ENCODE assay signal across 1 cellular context in the genomic region with DNA sequence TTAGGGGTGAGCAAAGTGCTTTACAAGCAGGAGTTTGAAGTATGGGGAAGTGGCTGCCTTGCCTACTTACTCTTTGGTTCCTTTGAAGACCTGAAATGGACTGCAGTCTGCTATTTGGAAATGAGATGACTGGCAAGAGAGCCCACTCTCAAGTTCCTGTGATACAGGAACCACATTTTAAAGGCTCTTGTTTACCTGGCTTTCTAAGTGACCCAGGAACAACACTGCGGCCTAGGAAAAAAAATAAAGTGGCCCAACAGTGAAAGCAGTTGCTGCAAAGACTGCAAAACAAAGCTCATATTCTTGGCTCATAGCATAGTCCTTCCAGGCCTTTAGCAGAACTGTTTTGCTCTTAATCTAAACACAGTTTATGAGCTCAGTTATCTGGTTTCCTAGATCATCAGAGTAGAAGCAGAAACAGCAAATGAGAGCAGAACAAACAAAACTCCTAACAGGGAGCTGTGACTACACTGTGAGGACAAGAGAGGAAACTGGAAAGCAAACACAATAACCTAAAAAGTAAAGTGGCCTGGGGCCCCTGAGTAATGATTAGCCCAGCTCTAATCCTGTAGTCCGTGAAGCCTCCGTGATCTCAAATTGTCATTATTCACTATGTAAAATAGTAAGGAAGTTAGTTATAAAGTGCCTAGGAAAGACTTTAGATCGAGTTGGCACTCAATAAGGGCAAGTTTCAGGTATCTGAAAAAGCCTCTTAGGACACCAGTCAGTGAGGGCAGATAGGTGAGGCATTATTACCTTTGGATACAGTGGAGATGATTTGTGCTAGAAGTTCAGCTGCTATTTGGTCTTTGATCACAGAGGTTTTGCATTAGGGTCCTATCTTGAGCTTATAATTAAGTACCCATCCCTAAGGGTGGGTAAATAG.
A peak's percentile ranks its signal among the peaks of the same experiment; 100 is the strongest.
TF ChIP-seq lines count a peak whose summit lies in the region.

No MANE protein-coding gene starts in this region.

TF ChIP-seq in HepG2, 621 proteins besides CTCF, POLR2A, EP300 and RAD21 (continued from another document):
- TF ChIP-seq NRL (CRISPR knock-in tag; IDR thresholded peaks at IDR 0.05; ENCODE audit: borderline replicate concordance) = no peak
- no peak for TF ChIP-seq ZNF709 (CRISPR knock-in tag; IDR thresholded peaks at IDR 0.05)
- TF ChIP-seq ZMYM3 (CRISPR knock-in tag; IDR thresholded peaks at IDR 0.05) = no peak; the same call in 1 of the 2 replicates
- peak; percentile 54; the same call in 1 of the 2 replicates for TF ChIP-seq ZNF292 (CRISPR knock-in tag; IDR thresholded peaks at IDR 0.05; ENCODE audit: borderline replicate concordance, low read depth)
- TF ChIP-seq RORA (CRISPR knock-in tag; IDR thresholded peaks at IDR 0.05) = 0 out of 2 replicates have a peak, but pooled peaks have one; percentile 46
- TF ChIP-seq ZNF251 (CRISPR knock-in tag; IDR thresholded peaks at IDR 0.05) = no peak
- peak; percentile 34; the same call in 1 of the 2 replicates for TF ChIP-seq HDAC2 (CRISPR knock-in tag; IDR thresholded peaks at IDR 0.05)
- TF ChIP-seq, protein P1, sequence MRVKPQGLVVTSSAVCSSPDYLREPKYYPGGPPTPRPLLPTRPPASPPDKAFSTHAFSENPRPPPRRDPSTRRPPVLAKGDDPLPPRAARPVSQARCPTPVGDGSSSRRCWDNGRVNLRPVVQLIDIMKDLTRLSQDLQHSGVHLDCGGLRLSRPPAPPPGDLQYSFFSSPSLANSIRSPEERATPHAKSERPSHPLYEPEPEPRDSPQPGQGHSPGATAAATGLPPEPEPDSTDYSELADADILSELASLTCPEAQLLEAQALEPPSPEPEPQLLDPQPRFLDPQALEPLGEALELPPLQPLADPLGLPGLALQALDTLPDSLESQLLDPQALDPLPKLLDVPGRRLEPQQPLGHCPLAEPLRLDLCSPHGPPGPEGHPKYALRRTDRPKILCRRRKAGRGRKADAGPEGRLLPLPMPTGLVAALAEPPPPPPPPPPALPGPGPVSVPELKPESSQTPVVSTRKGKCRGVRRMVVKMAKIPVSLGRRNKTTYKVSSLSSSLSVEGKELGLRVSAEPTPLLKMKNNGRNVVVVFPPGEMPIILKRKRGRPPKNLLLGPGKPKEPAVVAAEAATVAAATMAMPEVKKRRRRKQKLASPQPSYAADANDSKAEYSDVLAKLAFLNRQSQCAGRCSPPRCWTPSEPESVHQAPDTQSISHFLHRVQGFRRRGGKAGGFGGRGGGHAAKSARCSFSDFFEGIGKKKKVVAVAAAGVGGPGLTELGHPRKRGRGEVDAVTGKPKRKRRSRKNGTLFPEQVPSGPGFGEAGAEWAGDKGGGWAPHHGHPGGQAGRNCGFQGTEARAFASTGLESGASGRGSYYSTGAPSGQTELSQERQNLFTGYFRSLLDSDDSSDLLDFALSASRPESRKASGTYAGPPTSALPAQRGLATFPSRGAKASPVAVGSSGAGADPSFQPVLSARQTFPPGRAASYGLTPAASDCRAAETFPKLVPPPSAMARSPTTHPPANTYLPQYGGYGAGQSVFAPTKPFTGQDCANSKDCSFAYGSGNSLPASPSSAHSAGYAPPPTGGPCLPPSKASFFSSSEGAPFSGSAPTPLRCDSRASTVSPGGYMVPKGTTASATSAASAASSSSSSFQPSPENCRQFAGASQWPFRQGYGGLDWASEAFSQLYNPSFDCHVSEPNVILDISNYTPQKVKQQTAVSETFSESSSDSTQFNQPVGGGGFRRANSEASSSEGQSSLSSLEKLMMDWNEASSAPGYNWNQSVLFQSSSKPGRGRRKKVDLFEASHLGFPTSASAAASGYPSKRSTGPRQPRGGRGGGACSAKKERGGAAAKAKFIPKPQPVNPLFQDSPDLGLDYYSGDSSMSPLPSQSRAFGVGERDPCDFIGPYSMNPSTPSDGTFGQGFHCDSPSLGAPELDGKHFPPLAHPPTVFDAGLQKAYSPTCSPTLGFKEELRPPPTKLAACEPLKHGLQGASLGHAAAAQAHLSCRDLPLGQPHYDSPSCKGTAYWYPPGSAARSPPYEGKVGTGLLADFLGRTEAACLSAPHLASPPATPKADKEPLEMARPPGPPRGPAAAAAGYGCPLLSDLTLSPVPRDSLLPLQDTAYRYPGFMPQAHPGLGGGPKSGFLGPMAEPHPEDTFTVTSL (CRISPR knock-in tag; IDR thresholded peaks at IDR 0.05; ENCODE audit: borderline replicate concordance) = peak; percentile 67; the same call in 1 of the 2 replicates
- TF ChIP-seq ZNF614 (CRISPR knock-in tag; IDR thresholded peaks at IDR 0.05; ENCODE audit: borderline replicate concordance) = peak; percentile 44; the same call in 1 of the 2 replicates
- TF ChIP-seq HMG20A (CRISPR knock-in tag; IDR thresholded peaks at IDR 0.05; ENCODE audit: borderline replicate concordance) = peak; percentile 72; the same call in 1 of the 2 replicates
- peak; percentile 40; the same call in 1 of the 2 replicates for TF ChIP-seq HNF4A (CRISPR knock-in tag; IDR thresholded peaks at IDR 0.05)
- TF ChIP-seq ZNF121 (CRISPR knock-in tag; IDR thresholded peaks at IDR 0.05) = 0 out of 2 replicates have a peak, but pooled peaks have one; percentile 30
- TF ChIP-seq ZFP36L2 (CRISPR knock-in tag; IDR thresholded peaks at IDR 0.05) = no peak
- no peak for TF ChIP-seq KMT2B (CRISPR knock-in tag; IDR thresholded peaks at IDR 0.05)
- TF ChIP-seq FOXO1 (CRISPR knock-in tag; IDR thresholded peaks at IDR 0.05) = peak; percentile 47
- no peak for TF ChIP-seq TOPORS (CRISPR knock-in tag; IDR thresholded peaks at IDR 0.05)
- no peak for TF ChIP-seq ZNF790 (CRISPR knock-in tag; IDR thresholded peaks at IDR 0.05; ENCODE audit: borderline replicate concordance)
- TF ChIP-seq SP1 (IDR thresholded peaks at IDR 0.05) = no peak
- TF ChIP-seq SP1 (CRISPR knock-in tag; IDR thresholded peaks at IDR 0.05) = no peak
- TF ChIP-seq, protein P2, sequence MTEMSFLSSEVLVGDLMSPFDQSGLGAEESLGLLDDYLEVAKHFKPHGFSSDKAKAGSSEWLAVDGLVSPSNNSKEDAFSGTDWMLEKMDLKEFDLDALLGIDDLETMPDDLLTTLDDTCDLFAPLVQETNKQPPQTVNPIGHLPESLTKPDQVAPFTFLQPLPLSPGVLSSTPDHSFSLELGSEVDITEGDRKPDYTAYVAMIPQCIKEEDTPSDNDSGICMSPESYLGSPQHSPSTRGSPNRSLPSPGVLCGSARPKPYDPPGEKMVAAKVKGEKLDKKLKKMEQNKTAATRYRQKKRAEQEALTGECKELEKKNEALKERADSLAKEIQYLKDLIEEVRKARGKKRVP (CRISPR knock-in tag; IDR thresholded peaks at IDR 0.05) = peak in 1 of 2 experiments; percentile 50; a peak in 1 of 4 replicates
- peak; percentile 82; the same call in 1 of the 2 replicates for TF ChIP-seq NFIC (IDR thresholded peaks at IDR 0.05; ENCODE audit: low read length)
- TF ChIP-seq TCF7 (IDR thresholded peaks at IDR 0.05; ENCODE audit: low read depth) = peak; percentile 56
- 0 out of 2 replicates have a peak, but pooled peaks have one; percentile 28 for TF ChIP-seq TSC22D2 (CRISPR knock-in tag; IDR thresholded peaks at IDR 0.05; ENCODE audit: borderline replicate concordance)
- peak; percentile 63; the same call in 1 of the 2 replicates for TF ChIP-seq KLF6 (CRISPR knock-in tag; IDR thresholded peaks at IDR 0.05)
- no peak for TF ChIP-seq DR1 (CRISPR knock-in tag; IDR thresholded peaks at IDR 0.05)
- 0 out of 2 replicates have a peak, but pooled peaks have one; percentile 3 for TF ChIP-seq ZNF747 (CRISPR knock-in tag; IDR thresholded peaks at IDR 0.05; ENCODE audit: borderline replicate concordance)
- TF ChIP-seq ZGPAT (CRISPR knock-in tag; IDR thresholded peaks at IDR 0.05) = peak; percentile 80
- TF ChIP-seq ZNF264 (CRISPR knock-in tag; IDR thresholded peaks at IDR 0.05) = 0 out of 2 replicates have a peak, but pooled peaks have one; percentile 6
- TF ChIP-seq FOXP4 (CRISPR knock-in tag; IDR thresholded peaks at IDR 0.05) = peak; percentile 91
- TF ChIP-seq IKZF4 (CRISPR knock-in tag; IDR thresholded peaks at IDR 0.05; ENCODE audit: borderline replicate concordance, low read depth, not compliant biosample characterization) = no peak
- no peak for TF ChIP-seq NONO (IDR thresholded peaks at IDR 0.05)
- TF ChIP-seq NONO (CRISPR knock-in tag; conservative IDR thresholded peaks at IDR 0.05) = peak; percentile 56; the same call in 1 of the 2 replicates
- TF ChIP-seq GZF1 (CRISPR knock-in tag; IDR thresholded peaks at IDR 0.05) = no peak
- peak; percentile 88 for TF ChIP-seq PITX1 (CRISPR knock-in tag; IDR thresholded peaks at IDR 0.05)
- TF ChIP-seq ZNF605 (CRISPR knock-in tag; IDR thresholded peaks at IDR 0.05) = peak; percentile 50; the same call in 1 of the 2 replicates
- TF ChIP-seq POGZ (CRISPR knock-in tag; IDR thresholded peaks at IDR 0.05) = peak; percentile 52
- peak; percentile 40; the same call in 1 of the 2 replicates for TF ChIP-seq KDM5A (IDR thresholded peaks at IDR 0.05; ENCODE audit: borderline replicate concordance, low read length)
- TF ChIP-seq ZNF761 (CRISPR knock-in tag; conservative IDR thresholded peaks at IDR 0.05) = 0 out of 2 replicates have a peak, but pooled peaks have one; percentile 59
- no peak for TF ChIP-seq ZNF749 (CRISPR knock-in tag; IDR thresholded peaks at IDR 0.05; ENCODE audit: borderline replicate concordance)
- peak; percentile 36; the same call in 1 of the 2 replicates for TF ChIP-seq HDAC1 (CRISPR knock-in tag; IDR thresholded peaks at IDR 0.05)
- TF ChIP-seq TAF1 (CRISPR knock-in tag; IDR thresholded peaks at IDR 0.05) = no peak
- no peak for TF ChIP-seq ZBTB7A (CRISPR knock-in tag; IDR thresholded peaks at IDR 0.05)
